Comparison of ENCODE assay signal across 19 cellular contexts in genomic region chr10:34690403-34691049, GRCh38.
"Had no signal": no experiment of that assay in that cellular context is flagged by ENCODE, and none has a peak within 500 bp of the region (broad histone marks: within the 10 kb centered on the region; RNA-seq: fewer than 3 reads in every experiment).

No MANE protein-coding gene starts in this region.

- H3K4me3 ChIP-seq: cardiac muscle cell, heart right ventricle, right atrium auricular region, skin epidermis, transverse colon had no signal

- DNase-seq: activated B cell treated with CpG ODN at 0.5 μM for 24 hours; activated CD4-positive, alpha-beta memory T cell treated with anti-CD3 and anti-CD28 coated beads for 36 hours; activated CD4-positive, alpha-beta T cell treated with anti-CD3 and anti-CD28 coated beads for 4 hours; activated naive CD4-positive, alpha-beta T cell; activated naive CD8-positive, alpha-beta T cell treated with anti-CD3 and anti-CD28 coated beads for 36 hours; amniotic stem cell; effector memory CD8-positive, alpha-beta T cell; heart right ventricle; kidney glomerular epithelial cell; occipital lobe; posterior cingulate gyrus; T-helper 1 cell; T-helper 9 cell; transverse colon had no signal

- H3K27ac ChIP-seq: cardiac muscle cell, epithelial cell of prostate, heart right ventricle, right atrium auricular region, transverse colon had no signal

- H3K27me3 ChIP-seq: cardiac muscle cell, heart right ventricle, right atrium auricular region, transverse colon had no signal

- H3K36me3 ChIP-seq: cardiac muscle cell, heart right ventricle, transverse colon had no signal

- ATAC-seq: effector memory CD8-positive, alpha-beta T cell; heart right ventricle; natural killer cell treated with Interleukin-12 subunit alpha and Interleukin-12 subunit beta and Interleukin-15 and Interleukin-18, amount 100 ng/mL, for 72 hours had no signal

- H3K9me3 ChIP-seq: right atrium auricular region, transverse colon had no signal
